11 cellular contexts compared by ENCODE assay signal in the genomic region with DNA sequence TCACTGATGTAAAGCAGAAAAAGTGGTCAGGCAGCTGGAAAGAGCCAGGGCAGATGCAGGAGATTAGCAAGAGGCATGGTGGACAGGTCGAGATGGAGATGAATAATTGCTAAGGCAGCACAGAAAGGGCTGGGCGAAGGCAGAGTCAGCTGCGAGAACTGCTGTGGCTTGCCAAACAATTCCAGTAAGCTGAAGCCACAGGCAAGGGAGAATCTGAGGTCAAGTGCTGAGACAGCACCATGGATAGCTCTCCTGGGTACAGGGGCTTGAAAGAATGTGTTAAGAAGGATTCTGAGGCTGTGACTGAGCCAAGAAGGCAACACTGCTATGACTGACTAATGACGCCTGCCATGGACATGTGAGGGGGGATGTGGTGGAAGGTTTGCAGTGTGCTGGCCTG.
A peak's percentile ranks its signal among the peaks of the same experiment; 100 is the strongest.
DNase-seq lines count a peak whose midpoint lies in the region; ATAC-seq, FAIRE-seq and TF ChIP-seq lines count a peak whose summit lies in the region.
"Had no signal": no experiment of that assay in that cellular context is flagged by ENCODE, and none has a peak within 500 bp of the region (broad histone marks: within the 10 kb centered on the region; RNA-seq: fewer than 3 reads in every experiment).

No MANE protein-coding gene starts in this region.

- H3K36me3 Mint-ChIP-seq in astrocyte (ENCODE audit: low read depth, unreplicated experiment), result peaks cover 3% of the 10 kb centered on the region
- H3K36me3 Mint-ChIP-seq in activated CD4-positive, alpha-beta memory T cell treated with anti-CD3 and anti-CD28 coated beads for 36 hours, result no peaks in the 10 kb centered on the region
- H3K36me3 Mint-ChIP-seq: activated naive CD8-positive, alpha-beta T cell treated with anti-CD3 and anti-CD28 coated beads for 36 hours had no signal

- peaks cover 17% of the 10 kb centered on the region for H3K27me3 Mint-ChIP-seq in astrocyte (ENCODE audit: low read depth, unreplicated experiment)
- peaks cover 2% of the 10 kb centered on the region for H3K27me3 Mint-ChIP-seq in activated CD4-positive, alpha-beta memory T cell treated with anti-CD3 and anti-CD28 coated beads for 36 hours
- H3K27me3 Mint-ChIP-seq: activated naive CD8-positive, alpha-beta T cell treated with anti-CD3 and anti-CD28 coated beads for 36 hours had no signal

- no peaks in the 10 kb centered on the region for H3K27me3 ChIP-seq in astrocyte (ENCODE audit: insufficient read depth, low read length)

- H3K27ac Mint-ChIP-seq in astrocyte (ENCODE audit: unreplicated experiment), result peak overlapping the region; percentile 49
- no peak overlapping the region for H3K27ac Mint-ChIP-seq in activated CD4-positive, alpha-beta memory T cell treated with anti-CD3 and anti-CD28 coated beads for 36 hours
- H3K27ac Mint-ChIP-seq: activated naive CD8-positive, alpha-beta T cell treated with anti-CD3 and anti-CD28 coated beads for 36 hours had no signal

- intact Hi-C loops in left cardiac atrium (cut with DNase I), result no loop called here
- intact Hi-C loops in sciatic nerve (cut with DNase I), result no loop called here
- intact Hi-C loops in activated CD4-positive, alpha-beta memory T cell treated with anti-CD3 and anti-CD28 coated beads for 36 hours (cut with micrococcal nuclease), result no loop called here

- no peak overlapping the region for H3K4me3 ChIP-seq in astrocyte (ENCODE audit: insufficient read depth, low read depth, low read length)

- no peak overlapping the region for H2AFZ ChIP-seq in astrocyte (ENCODE audit: low read depth, low read length)

- no peak overlapping the region for H3K4me3 Mint-ChIP-seq in astrocyte (ENCODE audit: unreplicated experiment)
- H3K4me3 Mint-ChIP-seq in activated CD4-positive, alpha-beta memory T cell treated with anti-CD3 and anti-CD28 coated beads for 36 hours, result no peak overlapping the region
- H3K4me3 Mint-ChIP-seq: activated naive CD8-positive, alpha-beta T cell treated with anti-CD3 and anti-CD28 coated beads for 36 hours had no signal

- no peaks in the 10 kb centered on the region for H3K36me3 ChIP-seq in astrocyte (ENCODE audit: insufficient read depth, low read length)

- no peaks in the 10 kb centered on the region for H3K79me2 ChIP-seq in astrocyte (ENCODE audit: insufficient read depth, low read length)

- TF ChIP-seq CTCF in astrocyte (IDR thresholded peaks at IDR 0.05; ENCODE audit: insufficient read depth, low read depth, low read length), result no peak
- TF ChIP-seq CTCF in D721Med (IDR thresholded peaks at IDR 0.05; ENCODE audit: insufficient read depth, missing control alignments), result no peak

- ATAC-seq in left cardiac atrium (peak; percentile 65 to 77), sciatic nerve (peak; percentile 67)

- no peaks in the 10 kb centered on the region for H3K9me3 Mint-ChIP-seq in astrocyte (ENCODE audit: unreplicated experiment)
- H3K9me3 Mint-ChIP-seq in activated CD4-positive, alpha-beta memory T cell treated with anti-CD3 and anti-CD28 coated beads for 36 hours, result no peaks in the 10 kb centered on the region
- H3K9me3 Mint-ChIP-seq: activated naive CD8-positive, alpha-beta T cell treated with anti-CD3 and anti-CD28 coated beads for 36 hours had no signal

- no peak overlapping the region for H3K9ac ChIP-seq in astrocyte (ENCODE audit: low read length)

- FAIRE-seq in astrocyte (lab: Jason Lieb, UNC) (no peak), D721Med (lab: Jason Lieb, UNC) (no peak)

- no peaks in the 10 kb centered on the region for H4K20me1 ChIP-seq in astrocyte (ENCODE audit: insufficient read depth, low read length)

- no peak overlapping the region for H3K4me2 ChIP-seq in astrocyte (ENCODE audit: low read length)

- no peaks in the 10 kb centered on the region for H3K4me1 ChIP-seq in astrocyte (ENCODE audit: insufficient read depth, low read length)

- H3K27ac ChIP-seq in astrocyte (ENCODE audit: low read depth, low read length) (no peak overlapping the region), caudate nucleus (ENCODE audit: low read depth, low read length) (no peak overlapping the region)
- H3K27ac ChIP-seq: VCaP had no signal

- H3K4me1 Mint-ChIP-seq in astrocyte (ENCODE audit: low read depth, unreplicated experiment), result peaks cover 7% of the 10 kb centered on the region
- no peaks in the 10 kb centered on the region for H3K4me1 Mint-ChIP-seq in activated CD4-positive, alpha-beta memory T cell treated with anti-CD3 and anti-CD28 coated beads for 36 hours (ENCODE audit: low read depth)
- H3K4me1 Mint-ChIP-seq: activated naive CD8-positive, alpha-beta T cell treated with anti-CD3 and anti-CD28 coated beads for 36 hours had no signal

- DNase-seq in HK-2 (ENCODE audit: unreplicated experiment) (peak; percentile 45), astrocyte (ENCODE audit: low read depth) (peak; percentile 82), left cardiac atrium (peak; percentile 41), sciatic nerve (ENCODE audit: low spot score) (no peak), D721Med (ENCODE audit: insufficient read length, low spot score) (no peak), activated T-cell treated with anti-CD3 and anti-CD28 coated beads for 4 hours (no peak), caudate nucleus (lab: John Stamatoyannopoulos, UW) (no peak)
- no peak for DNase-seq in activated CD4-positive, alpha-beta memory T cell treated with anti-CD3 and anti-CD28 coated beads for 36 hours
- DNase-seq: activated naive CD8-positive, alpha-beta T cell treated with anti-CD3 and anti-CD28 coated beads for 36 hours; stimulated activated naive CD4-positive, alpha-beta T cell had no signal

- POLR2A ChIA-PET in activated CD4-positive, alpha-beta memory T cell treated with anti-CD3 and anti-CD28 coated beads for 36 hours (lab: Charles Lee), result no interaction called here

- H3K9me3 ChIP-seq in astrocyte (ENCODE audit: insufficient read depth, low read depth, low read length), result no peaks in the 10 kb centered on the region

- CTCF ChIA-PET in activated CD4-positive, alpha-beta memory T cell treated with anti-CD3 and anti-CD28 coated beads for 36 hours (lab: Charles Lee), result no interaction called here

Comparison
In these comparisons a context has a peak if more than half of its experiments do, and no peak if none do; other contexts are left out.
1. DNase-seq: peak in HK-2 (single experiment), astrocyte (single experiment) and left cardiac atrium (single experiment); none in sciatic nerve (single experiment), D721Med (single experiment), activated CD4-positive, alpha-beta memory T cell treated with anti-CD3 and anti-CD28 coated beads for 36 hours (single experiment), activated T-cell treated with anti-CD3 and anti-CD28 coated beads for 4 hours (single experiment) and caudate nucleus (0 of 61).